ENCODE assay signal across 29 cellular contexts in the genomic region with DNA sequence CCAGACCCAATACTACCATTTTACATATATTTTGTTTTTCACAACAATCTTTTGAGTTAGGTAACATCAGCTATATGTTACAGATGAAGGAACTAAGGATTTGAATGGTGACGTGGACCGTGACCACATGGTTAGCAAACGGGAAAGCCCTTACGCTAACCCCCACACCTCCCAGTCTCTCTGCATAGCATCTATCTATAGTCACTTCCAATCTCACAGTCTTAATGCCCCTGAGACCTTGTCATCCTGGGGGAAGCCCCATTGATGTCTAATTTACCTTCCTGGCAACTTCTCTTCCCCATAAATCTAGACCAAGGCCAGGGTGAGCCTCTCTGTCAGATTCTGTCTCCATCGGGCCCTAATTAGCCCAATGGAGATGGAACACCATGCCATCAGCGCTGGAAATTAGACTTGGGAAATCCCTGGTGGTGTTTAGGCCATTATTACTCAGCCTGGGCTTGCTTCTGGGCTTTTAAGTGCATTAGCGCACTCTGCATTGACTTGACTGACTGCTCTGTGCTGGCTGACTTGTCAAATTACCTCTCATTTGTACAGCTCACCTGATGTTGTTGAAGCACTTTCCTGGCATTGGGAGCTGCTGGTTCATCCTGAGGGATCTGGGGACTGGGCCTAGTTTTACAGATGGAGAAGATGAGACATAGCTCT. TPM values are rescaled to one million over a fixed set of nuclear protein-coding genes. Genes with fewer than 3 reads are reported as not detected.
DNase-seq lines count a peak whose midpoint lies in the region; ATAC-seq, FAIRE-seq and TF ChIP-seq lines count a peak whose summit lies in the region.
"Had no signal": no experiment of that assay in that cellular context is flagged by ENCODE, and none has a peak within 500 bp of the region (broad histone marks: within the 10 kb centered on the region; RNA-seq: fewer than 3 reads in every experiment).

No MANE protein-coding gene starts in this region.

- no peak overlapping the region for H3K27ac Mint-ChIP-seq in stimulated activated naive B cell treated with anti-CD40 and anti-IgM and Interleukin-4, amounts not matched to agents 10 μg/mL and 1 μg/mL and 100 μg/mL, for 72 hours
- no peak overlapping the region for H3K27ac Mint-ChIP-seq in endodermal cell
- H3K27ac Mint-ChIP-seq: mesothelial cell of epicardium; naive thymus-derived CD8-positive, alpha-beta T cell; T-helper 17 cell had no signal

- peaks cover 3 to 4% of the 10 kb centered on the region in 2 donors for H3K9me3 Mint-ChIP-seq in stimulated activated naive B cell treated with anti-CD40 and anti-IgM and Interleukin-4, amounts not matched to agents 10 μg/mL and 1 μg/mL and 100 μg/mL, for 72 hours
- no peaks in the 10 kb centered on the region for H3K9me3 Mint-ChIP-seq in endodermal cell

- H3K4me1 Mint-ChIP-seq in stimulated activated naive B cell treated with anti-CD40 and anti-IgM and Interleukin-4, amounts not matched to agents 10 μg/mL and 1 μg/mL and 100 μg/mL, for 72 hours, result peaks cover 0 to 2% of the 10 kb centered on the region in 2 donors
- no peaks in the 10 kb centered on the region for H3K4me1 Mint-ChIP-seq in endodermal cell
- H3K4me1 Mint-ChIP-seq: mesothelial cell of epicardium; naive thymus-derived CD8-positive, alpha-beta T cell; T-helper 17 cell had no signal

- DNase-seq in HepG2 (ENCODE audit: low spot score) (no peak), right lobe of liver (no peak), endodermal cell (no peak), Kasumi-1 (lab: John Stamatoyannopoulos, UW) (no peak), NCI-H1436 treated with DMSO at 0.1 percent for 48 hours (lab: John Stamatoyannopoulos, UW) (no peak)
- DNase-seq in stimulated activated naive B cell treated with anti-CD40 and anti-IgM and Interleukin-4, amounts not matched to agents 10 μg/mL and 1 μg/mL and 100 μg/mL, for 72 hours, result no peak
- DNase-seq: activated CD4-positive, alpha-beta T cell treated with anti-CD3 and anti-CD28 coated beads, Interleukin-2, amount 50 U/mL, for 4 hours; activated CD8-positive, alpha-beta memory T cell treated with anti-CD3 and anti-CD28 coated beads, Interleukin-2, amount 50 U/mL, for 48 hours; cerebellar nuclear complex; DND-41; erythroblast; foreskin keratinocyte; hippocampal formation; left ventricle myocardium inferior; naive thymus-derived CD8-positive, alpha-beta T cell; NCI-H1105; NCI-H446; pancreas; right cardiac atrium; stomach; T-helper 17 cell; trophoblast cell had no signal

- H3K9me3 ChIP-seq in HepG2 (ENCODE audit: low read length), result no peaks in the 10 kb centered on the region
- no peaks in the 10 kb centered on the region for H3K9me3 ChIP-seq in right lobe of liver
- no peaks in the 10 kb centered on the region for H3K9me3 ChIP-seq in endodermal cell (ENCODE audit: control insufficient read depth, low read length)
- H3K9me3 ChIP-seq: left ventricle myocardium inferior, pancreas had no signal

- H3K4me3 ChIP-seq in HepG2 (replicated peaks in 1 of 3; ENCODE audit: insufficient read depth in 1 of 3, low read depth in 2 of 3, low read length in 3 of 3) (no peak overlapping the region), right lobe of liver (no peak overlapping the region), endodermal cell (ENCODE audit: low read length) (no peak overlapping the region)
- H3K4me3 ChIP-seq: left ventricle myocardium inferior, pancreas, stomach had no signal

- no TSS peak for BruUV-seq in HepG2 (replicated peaks; lab: Mats Ljungman, UMichigan)

- no peak overlapping the region for H3K4me3 Mint-ChIP-seq in stimulated activated naive B cell treated with anti-CD40 and anti-IgM and Interleukin-4, amounts not matched to agents 10 μg/mL and 1 μg/mL and 100 μg/mL, for 72 hours
- H3K4me3 Mint-ChIP-seq in endodermal cell, result no peak overlapping the region
- H3K4me3 Mint-ChIP-seq: mesothelial cell of epicardium; naive thymus-derived CD8-positive, alpha-beta T cell; T-helper 17 cell had no signal

- H3K4me1 ChIP-seq in HepG2 (ENCODE audit: insufficient read depth, low read length) (no peaks in the 10 kb centered on the region), right lobe of liver (no peaks in the 10 kb centered on the region), endodermal cell (ENCODE audit: control insufficient read depth, insufficient read depth, low read length) (no peaks in the 10 kb centered on the region)
- H3K4me1 ChIP-seq: foreskin keratinocyte, left ventricle myocardium inferior, pancreas, stomach had no signal

- in situ Hi-C loops in HepG2 (cut with HindIII; ENCODE audit: extremely low pct_ligation_motif_present, low pct_unique_long_range_greater_than_20kb), result no loop called here

- FAIRE-seq in HepG2 (lab: Jason Lieb, UNC), result no peak
- FAIRE-seq: pancreas had no signal

- WGBS in HepG2 (ENCODE audit: low lambda C conversion rate), result 15% methylated on average over 7 of the region's 7 CpGs
- 55% methylated on average over 5 of the region's 7 CpGs for WGBS in right lobe of liver (ENCODE audit: insufficient coverage, low coverage, low lambda C conversion rate, missing lambda C conversion rate)
- WGBS in endodermal cell (ENCODE audit: insufficient coverage in 1 of 2, insufficient read length in 1 of 2), 2 experiments, result 90 to 98% methylated on average over 5 to 7 of the region's 7 CpGs

- H3K79me2 ChIP-seq in HepG2 (ENCODE audit: insufficient read depth, low read length), result no peaks in the 10 kb centered on the region

- H3K36me3 Mint-ChIP-seq in stimulated activated naive B cell treated with anti-CD40 and anti-IgM and Interleukin-4, amounts not matched to agents 10 μg/mL and 1 μg/mL and 100 μg/mL, for 72 hours, result no peaks in the 10 kb centered on the region
- no peaks in the 10 kb centered on the region for H3K36me3 Mint-ChIP-seq in endodermal cell (ENCODE audit: low read depth)
- H3K36me3 Mint-ChIP-seq: mesothelial cell of epicardium; naive thymus-derived CD8-positive, alpha-beta T cell had no signal

- no peak for TF ChIP-seq CTCF in HepG2 (CRISPR knock-in tag; IDR thresholded peaks at IDR 0.05)
- no peak for TF ChIP-seq CTCF in right lobe of liver (IDR thresholded peaks at IDR 0.05)
- no peak for TF ChIP-seq CTCF in endodermal cell (conservative IDR thresholded peaks at IDR 0.05)

- no peaks in the 10 kb centered on the region for H4K20me1 ChIP-seq in HepG2 (ENCODE audit: insufficient read depth, low read length)

- no peak overlapping the region for H2AFZ ChIP-seq in HepG2 (ENCODE audit: low read length)

- no peak for TF ChIP-seq EP300 in HepG2 (IDR thresholded peaks at IDR 0.05; ENCODE audit: low read depth in 2 of 2, low read length in 2 of 2)
- TF ChIP-seq EP300 in HepG2 (CRISPR knock-in tag; IDR thresholded peaks at IDR 0.05; ENCODE audit: borderline replicate concordance), result no peak

- intact Hi-C loops in HepG2 (cut with micrococcal nuclease; ENCODE audit: unreplicated experiment), result no loop called here
- intact Hi-C loops in right lobe of liver (cut with DNase I), result no loop called here

- ATAC-seq in HepG2 (no peak), right lobe of liver (no peak), HG02798 (IDR thresholded peaks at IDR 0.05; ENCODE audit: poor library complexity, unreplicated experiment) (peak; percentile 60), HG03460 (IDR thresholded peaks at IDR 0.05; ENCODE audit: unreplicated experiment) (peak; percentile 65)
- ATAC-seq in stimulated activated naive B cell treated with anti-CD40 and anti-IgM and Interleukin-4, amounts not matched to agents 10 μg/mL and 1 μg/mL and 100 μg/mL, for 72 hours (replicated peaks), result peak; percentile 54 to 78
- ATAC-seq: foreskin keratinocyte; naive thymus-derived CD8-positive, alpha-beta T cell; pancreas; right cardiac atrium; T-helper 17 cell had no signal

- no peak for TF ChIP-seq RAD21 in HepG2 (CRISPR knock-in tag; IDR thresholded peaks at IDR 0.05)

- H3K27me3 ChIP-seq in HepG2 (ENCODE audit: control insufficient read depth in 1 of 2, insufficient read depth in 2 of 2, low read length in 2 of 2), result no peaks in the 10 kb centered on the region; a peak in 1 of 5 replicates
- no peaks in the 10 kb centered on the region for H3K27me3 ChIP-seq in right lobe of liver
- no peaks in the 10 kb centered on the region for H3K27me3 ChIP-seq in endodermal cell (ENCODE audit: control insufficient read depth, insufficient read depth, low read length, poor library complexity, severe bottlenecking)
- H3K27me3 ChIP-seq: foreskin keratinocyte, pancreas, stomach had no signal

- H3K27ac ChIP-seq in HepG2 (ENCODE audit: extremely low read length, insufficient read depth, low read length) (no peak overlapping the region), right lobe of liver (no peak overlapping the region), endodermal cell (ENCODE audit: low read depth, low read length) (no peak overlapping the region)
- H3K27ac ChIP-seq: 22Rv1, foreskin keratinocyte, HL-60, left ventricle myocardium inferior, pancreas, stomach, VCaP had no signal

- no peaks in the 10 kb centered on the region for H3K27me3 Mint-ChIP-seq in stimulated activated naive B cell treated with anti-CD40 and anti-IgM and Interleukin-4, amounts not matched to agents 10 μg/mL and 1 μg/mL and 100 μg/mL, for 72 hours
- H3K27me3 Mint-ChIP-seq in endodermal cell (ENCODE audit: insufficient read depth), result peaks cover 2% of the 10 kb centered on the region

- H3K9ac ChIP-seq in HepG2 (ENCODE audit: insufficient read depth, low read depth, low read length) (no peak overlapping the region), endodermal cell (ENCODE audit: extremely low read depth, low read length, poor library complexity, severe bottlenecking) (no peak overlapping the region)

- POLR2A ChIA-PET in HepG2 (lab: Yijun Ruan, JAX), result no interaction called here

- TF ChIP-seq POLR2A in HepG2 (IDR thresholded peaks at IDR 0.05; ENCODE audit: insufficient read depth in 1 of 2, low read depth in 2 of 2, low read length in 2 of 2), result no peak
- TF ChIP-seq POLR2A in right lobe of liver (IDR thresholded peaks at IDR 0.05), result no peak

- CTCF ChIA-PET in HepG2 (lab: Yijun Ruan, JAX; ENCODE audit: low intra/inter-chr PET ratio, low total read pairs), result no interaction called here

- H3K36me3 ChIP-seq in HepG2 (replicated peaks in 1 of 2; ENCODE audit: control insufficient read depth in 1 of 2, insufficient read depth in 2 of 2, low read length in 2 of 2) (no peaks in the 10 kb centered on the region), right lobe of liver (no peaks in the 10 kb centered on the region), endodermal cell (ENCODE audit: control insufficient read depth, insufficient read depth, low read length) (no peaks in the 10 kb centered on the region)
- H3K36me3 ChIP-seq: left ventricle myocardium inferior, pancreas, stomach had no signal

- no peak overlapping the region for H3K4me2 ChIP-seq in HepG2 (ENCODE audit: low read depth, low read length)

RNA-seq across cellular contexts. Expression of gene SH3GL3, which starts 34.0 kb away (rescaled TPM):
- total RNA-seq in HepG2 (2016; rRNA removed; fragmentation: Illumina TruSeq; extraction: Trizol) (not detected in 2 replicates), right lobe of liver (not detected), endodermal cell (1 to 10 TPM; 3.5 to 3.8 TPM)
- total RNA-seq in HepG2 (2016; cell fraction: cytosol; rRNA removed; fragmentation: Illumina TruSeq; extraction: Trizol; ENCODE audit: low read depth), result not detected in 2 replicates
- not detected in 2 replicates for total RNA-seq in HepG2 (2016; cell fraction: insoluble cytoplasmic fraction; rRNA removed; fragmentation: Illumina TruSeq; extraction: Trizol)
- total RNA-seq in HepG2 (2016; cell fraction: membrane; rRNA removed; fragmentation: Illumina TruSeq; extraction: Trizol), result not detected in 2 replicates
- total RNA-seq in HepG2 (2016; cell fraction: nucleus; rRNA removed; fragmentation: Illumina TruSeq; extraction: Trizol), result not detected in 2 replicates
- not detected in 2 replicates for polyA plus RNA-seq in HepG2 (2011; rRNA removed)
- not detected in 2 replicates for polyA plus RNA-seq in HepG2 (2011; cell fraction: cytosol; rRNA removed)
- polyA plus RNA-seq in HepG2 (2011; cell fraction: nucleus; rRNA removed), result not detected in 2 replicates
- polyA plus RNA-seq in HepG2 (2012), result not detected in 2 replicates
- polyA plus RNA-seq in HepG2 (2016; cell fraction: cytosol; fragmentation: Illumina TruSeq; extraction: Trizol; ENCODE audit: low read depth), result not detected in 2 replicates
- polyA plus RNA-seq in HepG2 (2016; cell fraction: insoluble cytoplasmic fraction; fragmentation: Illumina TruSeq; extraction: Trizol; ENCODE audit: low read depth), result not detected in 2 replicates
- not detected in 2 replicates for polyA plus RNA-seq in HepG2 (2016; cell fraction: membrane; fragmentation: Illumina TruSeq; extraction: Trizol; ENCODE audit: low read depth)
- not detected in 2 replicates for polyA plus RNA-seq in HepG2 (2016; cell fraction: nucleus; fragmentation: Illumina TruSeq; extraction: Trizol; ENCODE audit: insufficient read depth, low read depth)
- polyA minus RNA-seq in HepG2 (2011; rRNA and poly(A)+ RNA removed; ENCODE audit: low replicate concordance), result not detected in 2 replicates
- not detected in 2 replicates for polyA minus RNA-seq in HepG2 (2011; cell fraction: cytosol; rRNA and poly(A)+ RNA removed)
- not detected in 2 replicates for polyA minus RNA-seq in HepG2 (2011; cell fraction: nucleus; rRNA and poly(A)+ RNA removed)
- 3.9 TPM for polyA plus RNA-seq in endodermal cell (2013, experiment 1 of 2)
- 4.6 TPM for polyA plus RNA-seq in endodermal cell (2013, experiment 2 of 2)
- total RNA-seq: left ventricle myocardium inferior; naive thymus-derived CD8-positive, alpha-beta T cell; SK-MEL-5 had no signal
- polyA plus RNA-seq: naive thymus-derived CD8-positive, alpha-beta T cell had no signal

Comparison
In these comparisons a context has a peak if more than half of its experiments do, and no peak if none do; other contexts are left out.
1. ATAC-seq: peak in HG02798 (single experiment), HG03460 (single experiment) and stimulated activated naive B cell treated with anti-CD40 and anti-IgM and Interleukin-4, amounts not matched to agents 10 μg/mL and 1 μg/mL and 100 μg/mL, for 72 hours (2 of 2); none in HepG2 (single experiment) and right lobe of liver (0 of 4).